Comparison of ENCODE assay signal across 7 cellular contexts in the genomic region with DNA sequence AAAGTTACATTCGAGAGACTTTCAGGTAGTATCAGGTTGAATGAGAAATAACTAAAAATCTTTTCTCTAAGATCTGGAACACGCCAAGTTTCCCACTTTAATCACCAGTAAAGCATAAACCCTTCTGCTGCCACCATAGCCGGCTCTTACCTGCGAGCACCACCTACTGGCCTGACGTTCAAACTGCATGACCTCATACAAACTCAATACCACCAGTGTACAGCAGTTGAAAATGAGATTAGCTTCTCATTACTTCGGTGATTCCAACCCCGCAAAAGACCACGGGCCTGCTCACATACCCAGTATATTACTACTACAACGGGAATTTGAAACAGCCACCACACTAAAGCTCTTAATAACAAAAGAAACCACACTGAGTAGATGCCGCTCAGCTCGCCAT.
DNase-seq lines count a peak whose midpoint lies in the region; ATAC-seq, FAIRE-seq and TF ChIP-seq lines count a peak whose summit lies in the region.
"Not testable (repeated sequence)": the region's sequence is repeated elsewhere in the genome, so short reads cannot be mapped to it uniquely, and the experiment has no call there.

No MANE protein-coding gene starts in this region.

- H2AFZ ChIP-seq in PC-3 (ENCODE audit: low read length); endothelial cell of umbilical vein (ENCODE audit: low read depth, low read length): not testable (repeated sequence)

- POLR2A ChIA-PET in CD8-positive, alpha-beta T cell (lab: Charles Lee); PC-3 (lab: Charles Lee; ENCODE audit: unreplicated experiment); endothelial cell of umbilical vein (lab: Charles Lee): not testable (repeated sequence)

- H3K4me1 ChIP-seq in CD8-positive, alpha-beta T cell (ENCODE audit: insufficient read depth, low read length); PC-3 (ENCODE audit: insufficient read depth, low read length); endothelial cell of umbilical vein (ENCODE audit: control insufficient read depth, extremely low read depth, insufficient read depth, low read length): not testable (repeated sequence)

- dilution Hi-C loops in endothelial cell of umbilical vein (cut with MboI; ENCODE audit: extremely low pct_ligation_motif_present, low sequenced_read_pairs), result not testable (repeated sequence)

- not testable (repeated sequence) for H3K36me3 ChIP-seq in CD8-positive, alpha-beta T cell (ENCODE audit: insufficient read depth, low read length); PC-3 (ENCODE audit: low read depth, low read length); endothelial cell of umbilical vein (ENCODE audit: control insufficient read depth in 2 of 2, extremely low read depth in 1 of 2, insufficient read depth in 2 of 2, low read length in 2 of 2)

- CTCF ChIA-PET in CD8-positive, alpha-beta T cell (lab: Charles Lee), result interaction anchor here (1.3 to 2.7 kb wide), 6 partner anchors 8 to 56 kb away, joined by 4 to 24 read pairs (median 8); no protein-coding TSS in a partner anchor
- CTCF ChIA-PET in PC-3 (lab: Charles Lee); endothelial cell of umbilical vein (lab: Charles Lee): not testable (repeated sequence)

- peak; percentile 59 for FAIRE-seq in endothelial cell of umbilical vein (lab: Jason Lieb, UNC)

- H3K9me3 ChIP-seq in CD8-positive, alpha-beta T cell (ENCODE audit: low read length); PC-3 (ENCODE audit: low read length); endothelial cell of umbilical vein (replicated peaks; ENCODE audit: control insufficient read depth, insufficient read depth, low read length): not testable (repeated sequence)

- not testable (repeated sequence) for BruUV-seq in PC-3 (replicated peaks; lab: Mats Ljungman, UMichigan); endothelial cell of umbilical vein (replicated peaks; lab: Mats Ljungman, UMichigan)

- peaks cover 55% of the 10 kb centered on the region for H3K4me1 Mint-ChIP-seq in CD8-positive, alpha-beta T cell (ENCODE audit: low read depth)
- not testable (repeated sequence) for H3K4me1 Mint-ChIP-seq in activated T-cell treated with anti-CD3 and anti-CD28 coated beads, Interleukin-2, amount 50 U/mL, for 4 hours (ENCODE audit: low read depth); memory B cell

- H3K9me2 ChIP-seq in PC-3 (replicated peaks; ENCODE audit: low read length), result not testable (repeated sequence)

- TF ChIP-seq POLR2A in endothelial cell of umbilical vein (IDR thresholded peaks at IDR 0.05; ENCODE audit: low read depth, low read length), result not testable (repeated sequence)

- not testable (repeated sequence) for H3K4me3 Mint-ChIP-seq in CD8-positive, alpha-beta T cell; activated T-cell treated with anti-CD3 and anti-CD28 coated beads, Interleukin-2, amount 50 U/mL, for 4 hours; memory B cell

- not testable (repeated sequence) for H3K36me3 Mint-ChIP-seq in CD8-positive, alpha-beta T cell; activated T-cell treated with anti-CD3 and anti-CD28 coated beads, Interleukin-2, amount 50 U/mL, for 4 hours (ENCODE audit: insufficient read depth); memory B cell

- peak; percentile 66 for TF ChIP-seq CTCF in CD8-positive, alpha-beta T cell (IDR thresholded peaks at IDR 0.05)
- TF ChIP-seq CTCF in PC-3 (conservative IDR thresholded peaks at IDR 0.05; ENCODE audit: low read depth, low read length), result peak; percentile 44; the same call in 1 of the 2 replicates
- TF ChIP-seq CTCF in endothelial cell of umbilical vein (IDR thresholded peaks at IDR 0.05; ENCODE audit: extremely low read depth in 1 of 2, insufficient read depth in 1 of 2, low read depth in 1 of 2, low read length in 2 of 2), result not testable (repeated sequence)

- not testable (repeated sequence) for H3K9me3 Mint-ChIP-seq in CD8-positive, alpha-beta T cell; activated T-cell treated with anti-CD3 and anti-CD28 coated beads, Interleukin-2, amount 50 U/mL, for 4 hours; memory B cell

- H4K20me1 ChIP-seq in PC-3 (ENCODE audit: low read length); endothelial cell of umbilical vein (replicated peaks; ENCODE audit: control insufficient read depth, extremely low read depth, insufficient read depth, low read length): not testable (repeated sequence)

- H3K9me1 ChIP-seq in endothelial cell of umbilical vein (replicated peaks; ENCODE audit: control insufficient read depth, extremely low read depth, insufficient read depth, low read length), result not testable (repeated sequence)

- intact Hi-C loops in CD8-positive, alpha-beta T cell (cut with DNase I, micrococcal nuclease); PC-3 (cut with micrococcal nuclease); endothelial cell of umbilical vein (cut with micrococcal nuclease): not testable (repeated sequence)

- not testable (repeated sequence) for H3F3A ChIP-seq in PC-3 (ENCODE audit: low read length, unreplicated experiment)

- peak; percentile 80 for ATAC-seq in CD8-positive, alpha-beta T cell
- ATAC-seq in GM19455 (IDR thresholded peaks at IDR 0.05; ENCODE audit: unreplicated experiment), result peak; percentile 63
- peak; percentile 58 for ATAC-seq in HG03095 (IDR thresholded peaks at IDR 0.05; ENCODE audit: unreplicated experiment)
- peak; percentile 83 for ATAC-seq in PC-3
- ATAC-seq in activated T-cell treated with anti-CD3 and anti-CD28 coated beads, Interleukin-2, amount 50 U/mL, for 4 hours, result peak; percentile 79 to 83
- ATAC-seq in memory B cell (ENCODE audit: low read depth), result peak; percentile 63

- H3K4me3 ChIP-seq in CD8-positive, alpha-beta T cell (ENCODE audit: low read depth, low read length); PC-3 (ENCODE audit: low read length); endothelial cell of umbilical vein (replicated peaks in 1 of 3; ENCODE audit: insufficient read depth in 1 of 3, low read depth in 1 of 3, low read length in 3 of 3): not testable (repeated sequence)

- H3K27me3 Mint-ChIP-seq in CD8-positive, alpha-beta T cell (ENCODE audit: low read depth); activated T-cell treated with anti-CD3 and anti-CD28 coated beads, Interleukin-2, amount 50 U/mL, for 4 hours (ENCODE audit: low read depth); memory B cell: not testable (repeated sequence)

- H3K9ac ChIP-seq in PC-3 (ENCODE audit: low read length); endothelial cell of umbilical vein (replicated peaks; ENCODE audit: extremely low read depth, insufficient read depth, low read length): not testable (repeated sequence)

- not testable (repeated sequence) for H3K79me2 ChIP-seq in PC-3 (ENCODE audit: low read length); endothelial cell of umbilical vein (ENCODE audit: control insufficient read depth, insufficient read depth, low read length)

- not testable (repeated sequence) for H3K4me2 ChIP-seq in PC-3 (ENCODE audit: low read length); endothelial cell of umbilical vein (ENCODE audit: insufficient read depth, low read length)

- not testable (repeated sequence) for DNase-seq in CD8-positive, alpha-beta T cell; PC-3; activated T-cell treated with anti-CD3 and anti-CD28 coated beads, Interleukin-2, amount 50 U/mL, for 4 hours; endothelial cell of umbilical vein (ENCODE audit: low read depth, low spot score); memory B cell (ENCODE audit: low spot score in 2 of 2)

- H3K27ac Mint-ChIP-seq in CD8-positive, alpha-beta T cell; memory B cell: not testable (repeated sequence)

- not testable (repeated sequence) for H3K27me3 ChIP-seq in CD8-positive, alpha-beta T cell (ENCODE audit: insufficient read depth, low read length); PC-3 (ENCODE audit: low read length); endothelial cell of umbilical vein (ENCODE audit: control insufficient read depth in 2 of 2, insufficient read depth in 2 of 2, low read length in 2 of 2)

- not testable (repeated sequence) for H3K27ac ChIP-seq in CD8-positive, alpha-beta T cell (ENCODE audit: low read depth, low read length); PC-3 (ENCODE audit: low read length); endothelial cell of umbilical vein (ENCODE audit: insufficient read depth, low read depth, low read length)
